Comparison of ENCODE assay signal across 19 cellular contexts in genomic region chr3:52145736-52146110, GRCh38.
"Had no signal": no experiment of that assay in that cellular context is flagged by ENCODE, and none has a peak within 500 bp of the region (broad histone marks: within the 10 kb centered on the region; RNA-seq: fewer than 3 reads in every experiment).

No MANE protein-coding gene starts in this region.

- H3K27ac ChIP-seq: HL-60 had no signal

- H3K9me3 ChIP-seq: MG63, SK-N-SH had no signal

- DNase-seq: Karpas-422, KG1, MG63, NCI-H1092 treated with DMSO at 0.1 percent for 48 hours, NCI-H1436, NCI-H187, NCI-H2029, NCI-H2081 treated with DMSO at 0.1 percent for 48 hours, NCI-H2171, NCI-H226, NCI-H446, NCI-H510A, NCI-H524 treated with DMSO at 0.1 percent for 48 hours, NCI-H69, NCI-H774, RPMI8226, SHP77, SK-N-SH had no signal

- H3K4me3 ChIP-seq: MG63 had no signal

- H3K4me2 ChIP-seq: SK-N-SH had no signal

- H3K36me3 ChIP-seq: MG63 had no signal

- H3K27me3 ChIP-seq: MG63 had no signal

- H3K9ac ChIP-seq: SK-N-SH had no signal
